1 cellular context compared by ENCODE assay signal in the genomic region with DNA sequence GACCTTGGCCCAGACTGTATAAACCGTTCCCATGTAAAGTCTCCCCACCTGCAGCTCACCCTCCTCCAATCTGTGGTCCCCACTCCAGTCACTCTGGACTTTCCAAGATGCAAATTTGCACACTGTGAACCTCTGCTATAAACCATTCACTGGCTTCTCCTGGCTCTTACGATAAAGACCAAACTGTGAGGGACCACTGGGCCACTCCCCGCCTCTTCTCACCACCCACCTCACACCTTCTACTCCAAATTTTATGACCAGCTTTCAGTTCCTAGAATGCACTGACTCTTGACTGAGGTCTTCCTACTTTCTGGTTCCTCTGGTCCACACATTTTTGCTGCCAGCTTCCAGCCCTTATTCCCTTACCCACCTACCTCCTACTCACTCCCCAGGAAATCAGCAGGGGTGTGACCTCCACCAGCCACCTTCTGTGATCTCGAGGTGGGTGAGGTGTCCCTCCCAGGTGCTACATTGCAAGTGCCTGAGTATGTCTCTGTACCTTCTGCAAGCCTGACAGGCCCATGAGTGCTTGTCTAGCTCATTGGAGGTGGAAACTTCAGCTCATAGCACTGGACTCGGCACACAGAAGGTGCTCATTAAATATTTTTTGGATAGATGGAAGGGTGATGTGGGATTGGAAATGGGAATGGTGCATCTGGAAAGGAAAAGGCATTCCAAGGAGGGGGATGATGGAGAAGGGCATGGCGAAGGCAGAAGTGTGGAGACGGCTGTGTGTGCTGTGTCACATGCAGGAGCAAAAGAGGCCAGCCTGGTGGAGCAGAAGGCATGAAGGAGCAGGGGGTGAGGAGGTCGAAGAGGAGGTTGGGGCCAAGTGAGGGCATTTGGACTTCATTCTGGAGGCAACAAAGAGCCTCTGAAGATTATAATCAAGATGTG.
A peak's percentile ranks its signal among the peaks of the same experiment; 100 is the strongest.
TF ChIP-seq lines count a peak whose summit lies in the region.

No MANE protein-coding gene starts in this region.

TF ChIP-seq in K562, 482 proteins besides CTCF, POLR2A, EP300 and RAD21 (continued from another document):
- TF ChIP-seq, protein P1, sequence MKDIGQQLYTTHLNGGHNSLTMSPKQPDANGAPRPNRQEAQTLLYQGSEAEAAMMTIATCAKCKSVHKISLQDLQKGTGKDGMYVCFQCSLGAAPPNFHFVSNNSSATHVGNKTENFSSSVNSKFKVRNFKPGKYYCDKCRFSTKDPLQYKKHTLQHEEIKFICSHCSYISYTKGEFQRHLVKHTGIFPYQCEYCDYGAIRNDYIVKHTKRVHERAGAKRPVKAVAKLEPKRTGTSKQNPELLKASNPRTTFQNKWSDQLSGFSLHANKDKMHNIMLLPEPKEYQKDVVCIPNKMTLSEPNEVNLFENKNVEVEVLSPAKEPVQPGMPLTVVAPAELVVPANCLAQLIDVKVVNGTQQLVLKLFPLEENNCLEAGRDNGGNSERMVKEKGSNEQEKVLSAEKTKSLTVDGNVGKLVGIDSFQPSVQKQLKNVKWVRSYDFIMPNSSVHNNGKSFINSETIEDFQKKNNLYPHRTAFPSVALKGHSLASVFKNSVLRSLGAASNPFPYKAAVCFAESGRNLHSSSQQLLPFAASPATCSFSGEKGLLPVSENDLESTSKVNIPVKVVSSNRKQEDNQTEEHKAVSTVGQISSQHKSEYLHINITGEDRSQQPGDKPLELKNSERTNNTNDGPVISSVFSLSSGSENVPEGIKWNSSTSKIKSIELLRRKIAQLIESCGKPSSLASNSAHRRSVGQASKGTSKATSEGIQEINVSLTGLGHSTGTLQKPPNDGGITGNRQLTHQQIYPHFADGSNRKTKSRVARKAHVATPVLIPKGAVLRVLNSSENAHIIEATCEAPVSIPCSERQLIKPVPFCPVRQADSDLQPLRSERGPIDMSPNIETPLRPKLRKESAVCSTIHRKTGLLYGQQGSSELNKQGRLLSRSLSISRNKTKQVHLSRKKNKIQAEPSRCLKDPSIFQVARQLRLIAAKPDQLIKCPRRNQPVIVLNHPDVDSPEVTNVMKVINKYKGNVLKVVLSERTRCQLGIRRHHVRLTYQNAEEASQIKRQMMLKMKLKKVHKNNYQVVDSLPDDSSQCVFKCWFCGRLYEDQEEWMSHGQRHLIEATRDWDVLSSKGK (CRISPR knock-in tag; IDR thresholded peaks at IDR 0.05): no peak
- no peak for TF ChIP-seq ATF7 (IDR thresholded peaks at IDR 0.05)
- no peak for TF ChIP-seq DACH1 (IDR thresholded peaks at IDR 0.05; ENCODE audit: partially characterized antibody)
- TF ChIP-seq NUFIP1 (IDR thresholded peaks at IDR 0.05; ENCODE audit: partially characterized antibody): no peak
- TF ChIP-seq DDX20 (tag; IDR thresholded peaks at IDR 0.05; ENCODE audit: low read depth): no peak
- 0 out of 2 replicates have a peak, but pooled peaks have one; percentile 56 for TF ChIP-seq ZNF778 (CRISPR knock-in tag; IDR thresholded peaks at IDR 0.05)
- 0 out of 2 replicates have a peak, but pooled peaks have one; percentile 67 for TF ChIP-seq ZNF76 (CRISPR knock-in tag; IDR thresholded peaks at IDR 0.05; ENCODE audit: borderline replicate concordance)
- TF ChIP-seq, protein P2, sequence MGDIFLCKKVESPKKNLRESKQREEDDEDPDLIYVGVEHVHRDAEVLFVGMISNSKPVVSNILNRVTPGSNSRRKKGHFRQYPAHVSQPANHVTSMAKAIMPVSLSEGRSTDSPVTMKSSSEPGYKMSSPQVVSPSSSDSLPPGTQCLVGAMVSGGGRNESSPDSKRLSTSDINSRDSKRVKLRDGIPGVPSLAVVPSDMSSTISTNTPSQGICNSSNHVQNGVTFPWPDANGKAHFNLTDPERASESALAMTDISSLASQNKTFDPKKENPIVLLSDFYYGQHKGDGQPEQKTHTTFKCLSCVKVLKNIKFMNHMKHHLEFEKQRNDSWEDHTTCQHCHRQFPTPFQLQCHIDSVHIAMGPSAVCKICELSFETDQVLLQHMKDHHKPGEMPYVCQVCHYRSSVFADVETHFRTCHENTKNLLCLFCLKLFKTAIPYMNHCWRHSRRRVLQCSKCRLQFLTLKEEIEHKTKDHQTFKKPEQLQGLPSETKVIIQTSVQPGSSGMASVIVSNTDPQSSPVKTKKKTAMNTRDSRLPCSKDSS (IDR thresholded peaks at IDR 0.05; ENCODE audit: low read depth, partially characterized antibody): no peak
- TF ChIP-seq, protein P3, sequence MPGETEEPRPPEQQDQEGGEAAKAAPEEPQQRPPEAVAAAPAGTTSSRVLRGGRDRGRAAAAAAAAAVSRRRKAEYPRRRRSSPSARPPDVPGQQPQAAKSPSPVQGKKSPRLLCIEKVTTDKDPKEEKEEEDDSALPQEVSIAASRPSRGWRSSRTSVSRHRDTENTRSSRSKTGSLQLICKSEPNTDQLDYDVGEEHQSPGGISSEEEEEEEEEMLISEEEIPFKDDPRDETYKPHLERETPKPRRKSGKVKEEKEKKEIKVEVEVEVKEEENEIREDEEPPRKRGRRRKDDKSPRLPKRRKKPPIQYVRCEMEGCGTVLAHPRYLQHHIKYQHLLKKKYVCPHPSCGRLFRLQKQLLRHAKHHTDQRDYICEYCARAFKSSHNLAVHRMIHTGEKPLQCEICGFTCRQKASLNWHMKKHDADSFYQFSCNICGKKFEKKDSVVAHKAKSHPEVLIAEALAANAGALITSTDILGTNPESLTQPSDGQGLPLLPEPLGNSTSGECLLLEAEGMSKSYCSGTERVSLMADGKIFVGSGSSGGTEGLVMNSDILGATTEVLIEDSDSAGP (CRISPR knock-in tag; IDR thresholded peaks at IDR 0.05): no peak
- TF ChIP-seq PYGO2 (tag; IDR thresholded peaks at IDR 0.05): peak; percentile 43; the same call in 1 of the 2 replicates
- TF ChIP-seq SRSF9 (IDR thresholded peaks at IDR 0.05; ENCODE audit: borderline replicate concordance, low read depth, low read length): no peak
- TF ChIP-seq SRSF3 (IDR thresholded peaks at IDR 0.05; ENCODE audit: insufficient read depth, low read length): no peak
- TF ChIP-seq MTF1 (CRISPR knock-in tag; IDR thresholded peaks at IDR 0.05; ENCODE audit: borderline replicate concordance): no peak
- TF ChIP-seq ZBED1 (IDR thresholded peaks at IDR 0.05): no peak
- TF ChIP-seq NR4A1 (CRISPR knock-in tag; IDR thresholded peaks at IDR 0.05): 0 out of 2 replicates have a peak, but pooled peaks have one; percentile 27
- no peak; the same call in 1 of the 2 replicates for TF ChIP-seq NR4A1 (tag; IDR thresholded peaks at IDR 0.05)
- TF ChIP-seq PHF20 (IDR thresholded peaks at IDR 0.05; ENCODE audit: partially characterized antibody): no peak
- no peak for TF ChIP-seq HNRNPL (IDR thresholded peaks at IDR 0.05; ENCODE audit: low read depth, low read length)
- TF ChIP-seq ZBTB17 (CRISPR knock-in tag; IDR thresholded peaks at IDR 0.05): peak; percentile 58; the same call in 1 of the 2 replicates
- TF ChIP-seq, protein P4, sequence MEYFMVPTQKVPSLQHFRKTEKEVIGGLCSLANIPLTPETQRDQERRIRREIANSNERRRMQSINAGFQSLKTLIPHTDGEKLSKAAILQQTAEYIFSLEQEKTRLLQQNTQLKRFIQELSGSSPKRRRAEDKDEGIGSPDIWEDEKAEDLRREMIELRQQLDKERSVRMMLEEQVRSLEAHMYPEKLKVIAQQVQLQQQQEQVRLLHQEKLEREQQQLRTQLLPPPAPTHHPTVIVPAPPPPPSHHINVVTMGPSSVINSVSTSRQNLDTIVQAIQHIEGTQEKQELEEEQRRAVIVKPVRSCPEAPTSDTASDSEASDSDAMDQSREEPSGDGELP (CRISPR knock-in tag; IDR thresholded peaks at IDR 0.05; ENCODE audit: borderline replicate concordance): no peak
- TF ChIP-seq GTF2E2 (tag; IDR thresholded peaks at IDR 0.05): no peak
- no peak for TF ChIP-seq ZBTB1 (CRISPR knock-in tag; IDR thresholded peaks at IDR 0.05; ENCODE audit: borderline replicate concordance, low read depth)
- TF ChIP-seq ZFP36 (IDR thresholded peaks at IDR 0.05; ENCODE audit: low read depth, low read length, partially characterized antibody): no peak
- 0 out of 2 replicates have a peak, but pooled peaks have one; percentile 26 for TF ChIP-seq ZNF445 (CRISPR knock-in tag; IDR thresholded peaks at IDR 0.05; ENCODE audit: low read depth)
- no peak for TF ChIP-seq JUN (IDR thresholded peaks at IDR 0.05; ENCODE audit: borderline replicate concordance, low read depth, low read length)
- TF ChIP-seq JUN (CRISPR knock-in tag; IDR thresholded peaks at IDR 0.05; ENCODE audit: borderline replicate concordance): no peak
- TF ChIP-seq ZNF695 (CRISPR knock-in tag; IDR thresholded peaks at IDR 0.05): no peak
- TF ChIP-seq XRCC5 (IDR thresholded peaks at IDR 0.05; ENCODE audit: low read depth, low read length): no peak
- TF ChIP-seq POLR2H (tag; IDR thresholded peaks at IDR 0.05; ENCODE audit: low read depth): no peak
- TF ChIP-seq, protein P5, sequence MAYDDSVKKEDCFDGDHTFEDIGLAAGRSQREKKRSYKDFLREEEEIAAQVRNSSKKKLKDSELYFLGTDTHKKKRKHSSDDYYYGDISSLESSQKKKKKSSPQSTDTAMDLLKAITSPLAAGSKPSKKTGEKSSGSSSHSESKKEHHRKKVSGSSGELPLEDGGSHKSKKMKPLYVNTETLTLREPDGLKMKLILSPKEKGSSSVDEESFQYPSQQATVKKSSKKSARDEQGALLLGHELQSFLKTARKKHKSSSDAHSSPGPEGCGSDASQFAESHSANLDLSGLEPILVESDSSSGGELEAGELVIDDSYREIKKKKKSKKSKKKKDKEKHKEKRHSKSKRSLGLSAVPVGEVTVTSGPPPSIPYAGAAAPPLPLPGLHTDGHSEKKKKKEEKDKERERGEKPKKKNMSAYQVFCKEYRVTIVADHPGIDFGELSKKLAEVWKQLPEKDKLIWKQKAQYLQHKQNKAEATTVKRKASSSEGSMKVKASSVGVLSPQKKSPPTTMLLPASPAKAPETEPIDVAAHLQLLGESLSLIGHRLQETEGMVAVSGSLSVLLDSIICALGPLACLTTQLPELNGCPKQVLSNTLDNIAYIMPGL (CRISPR knock-in tag; IDR thresholded peaks at IDR 0.05): no peak
- TF ChIP-seq HDGF (IDR thresholded peaks at IDR 0.05): peak; percentile 92
- TF ChIP-seq SP1 (CRISPR knock-in tag; IDR thresholded peaks at IDR 0.05): 0 out of 2 replicates have a peak, but pooled peaks have one; percentile 1
- TF ChIP-seq OTX1 (CRISPR knock-in tag; IDR thresholded peaks at IDR 0.05): peak; percentile 86
- TF ChIP-seq GATA2 (CRISPR knock-in tag; IDR thresholded peaks at IDR 0.05): no peak
